27 cellular contexts compared by ENCODE assay signal in the genomic region with DNA sequence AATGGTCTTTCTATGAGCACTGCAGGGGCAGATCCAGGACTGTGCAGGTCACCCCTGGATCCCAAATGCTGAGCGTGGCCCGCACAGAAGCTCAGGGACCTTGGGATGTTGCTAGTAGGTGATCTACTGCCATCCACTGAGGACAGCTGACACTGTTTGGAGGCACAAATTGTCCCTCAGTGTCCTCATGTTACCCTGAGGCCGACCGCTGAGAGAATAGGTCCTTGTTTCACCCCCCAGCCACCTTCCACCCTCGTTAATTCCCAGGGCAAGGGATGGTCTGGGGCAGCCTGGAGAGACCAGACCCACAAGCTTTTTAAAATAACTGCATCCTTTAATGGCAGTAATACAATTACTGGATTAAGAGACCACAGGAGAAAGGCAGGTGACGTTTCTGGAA. TPM values are rescaled to one million over a fixed set of nuclear protein-coding genes. Genes with fewer than 3 reads are reported as not detected.
DNase-seq lines count a peak whose midpoint lies in the region; ATAC-seq, FAIRE-seq and TF ChIP-seq lines count a peak whose summit lies in the region.
"Had no signal": no experiment of that assay in that cellular context is flagged by ENCODE, and none has a peak within 500 bp of the region (broad histone marks: within the 10 kb centered on the region; RNA-seq: fewer than 3 reads in every experiment).

No MANE protein-coding gene starts in this region.

- no peak for ATAC-seq in activated CD4-positive, alpha-beta T cell treated with anti-CD3 and anti-CD28 coated beads for 36 hours

- H3K23ac ChIP-seq in H1 (ENCODE audit: insufficient read length), result no peak overlapping the region
- H3K23ac ChIP-seq in neuronal stem cell (ENCODE audit: low read depth, low read length, poor library complexity), result no peak overlapping the region

- H3K79me2 ChIP-seq in H1 (ENCODE audit: control insufficient read depth in 1 of 2, insufficient read depth in 2 of 2, low read length in 2 of 2), result no peaks in the 10 kb centered on the region

- H3K4ac ChIP-seq in H1 (replicated peaks; ENCODE audit: insufficient read length, low read depth, low read length) (no peak overlapping the region), neuronal stem cell (ENCODE audit: low read length) (no peak overlapping the region)

- no peaks in the 10 kb centered on the region for H3K27me3 Mint-ChIP-seq in activated CD4-positive, alpha-beta T cell treated with anti-CD3 and anti-CD28 coated beads for 36 hours

- POLR2A ChIA-PET in H1 (lab: Charles Lee; ENCODE audit: partially characterized antibody), result interaction anchor here (0.6 to 2.5 kb wide), 14 partner anchors 9 to 158 kb away, joined by 3 to 8 read pairs (median 3); a partner anchor contains a TSS
- POLR2A ChIA-PET in activated CD4-positive, alpha-beta T cell treated with anti-CD3 and anti-CD28 coated beads for 36 hours (lab: Charles Lee), result interaction anchor here (0.6 kb wide), 1 partner anchor 150 kb away, joined by 5 read pairs; no protein-coding TSS in a partner anchor

- H3K36me3 ChIP-seq in H1 (ENCODE audit: control insufficient read depth in 2 of 4, insufficient read depth in 4 of 4, low read length in 3 of 4) (peaks cover 2 to 38% (median 21%) of the 10 kb centered on the region in 4 experiments), neuronal stem cell (replicated peaks in 1 of 2; ENCODE audit: control insufficient read depth in 2 of 2, insufficient read depth in 2 of 2, low read length in 2 of 2) (peaks cover 29 to 57% of the 10 kb centered on the region in 2 donors), esophagus squamous epithelium (peaks cover 20 to 56% (median 32%) of the 10 kb centered on the region in 3 donors)

- H4K8ac ChIP-seq in H1 (ENCODE audit: extremely low read depth, insufficient read depth, low read length) (peak overlapping the region; percentile 11; the same call in 1 of the 2 replicates), neuronal stem cell (ENCODE audit: low read depth, low read length) (no peak overlapping the region)

- DNase-seq in ELF-1 (ENCODE audit: low read depth, low spot score), result peak; percentile 35
- DNase-seq in NCI-H82 treated with DMSO at 0.1 percent for 48 hours (lab: John Stamatoyannopoulos, UW; ENCODE audit: unreplicated experiment), result peak; percentile 86
- no peak for DNase-seq in H1 (ENCODE audit: low read depth in 1 of 2, low spot score in 2 of 2)
- DNase-seq in neuronal stem cell (ENCODE audit: low spot score), result no peak
- DNase-seq in DMS 273 treated with DMSO at 0.1 percent for 48 hours (lab: John Stamatoyannopoulos, UW), result no peak
- no peak for DNase-seq in esophagus squamous epithelium (lab: John Stamatoyannopoulos, UW)
- DNase-seq in erythroblast (lab: John Stamatoyannopoulos, UW), result no peak
- no peak for DNase-seq in activated CD4-positive, alpha-beta T cell treated with anti-CD3 and anti-CD28 coated beads for 36 hours
- DNase-seq: CD8-positive, alpha-beta memory T cell; DMS79; HCEC 1CT; KBM-7; MM.1S; NCI-H1048; NCI-H1417 treated with DMSO at 0.1 percent for 48 hours; NCI-H187 treated with DMSO at 0.1 percent for 48 hours; NCI-H2107; NCI-H446 treated with DMSO at 0.1 percent for 48 hours; NCI-H69; PC-9; RPMI8226; SHP77 had no signal

- H3K4me3 ChIP-seq in H1 (ENCODE audit: extremely low read depth in 1 of 4, insufficient read depth in 2 of 4, low read depth in 3 of 4, low read length in 4 of 4) (no peak overlapping the region), neuronal stem cell (ENCODE audit: low read length in 2 of 2) (no peak overlapping the region), esophagus squamous epithelium (no peak overlapping the region)
- H3K4me3 ChIP-seq: PC-9, SK-N-MC had no signal

- no peak overlapping the region for H3K18ac ChIP-seq in H1 (ENCODE audit: extremely low read depth, low read length)
- H3K18ac ChIP-seq in neuronal stem cell (ENCODE audit: low read length), result peak overlapping the region; percentile 5

- no peak overlapping the region for H2BK120ac ChIP-seq in H1 (replicated peaks; ENCODE audit: low read depth, low read length)
- no peak overlapping the region for H2BK120ac ChIP-seq in neuronal stem cell (ENCODE audit: low read depth, low read length)

- H4K5ac ChIP-seq in H1 (ENCODE audit: insufficient read length, low read depth, low read length), result no peak overlapping the region

- H3K27ac ChIP-seq in H1 (ENCODE audit: low read depth, low read length) (no peak overlapping the region), neuronal stem cell (replicated peaks; ENCODE audit: low read length) (peak overlapping the region; percentile 44), esophagus squamous epithelium (no peak overlapping the region)
- H3K27ac ChIP-seq: C4-2B, PC-9, SK-N-MC had no signal

- TF ChIP-seq RAD21 in H1 (IDR thresholded peaks at IDR 0.05 in 1 of 2, conservative IDR thresholded peaks at IDR 0.05 in 1 of 2; ENCODE audit: low read depth in 2 of 2, low read length in 2 of 2), result no peak

- H3K4me3 Mint-ChIP-seq in activated CD4-positive, alpha-beta T cell treated with anti-CD3 and anti-CD28 coated beads for 36 hours, result no peak overlapping the region
- H3K4me3 Mint-ChIP-seq: CD8-positive, alpha-beta memory T cell had no signal

- no peaks in the 10 kb centered on the region for H3K9me3 Mint-ChIP-seq in activated CD4-positive, alpha-beta T cell treated with anti-CD3 and anti-CD28 coated beads for 36 hours (ENCODE audit: low read depth)
- H3K9me3 Mint-ChIP-seq: CD8-positive, alpha-beta memory T cell had no signal

- peaks cover 0 to 3% of the 10 kb centered on the region in 2 experiments for H4K20me1 ChIP-seq in H1 (replicated peaks in 1 of 2; ENCODE audit: control insufficient read depth in 1 of 2, insufficient read depth in 2 of 2, low read length in 2 of 2)

- no peak overlapping the region for H3K27ac Mint-ChIP-seq in activated CD4-positive, alpha-beta T cell treated with anti-CD3 and anti-CD28 coated beads for 36 hours

- H3K4me2 ChIP-seq in H1 (ENCODE audit: insufficient read depth in 1 of 2, low read depth in 2 of 2, low read length in 2 of 2) (no peak overlapping the region), neuronal stem cell (ENCODE audit: insufficient read depth, low read length, poor library complexity, severe bottlenecking) (no peak overlapping the region)
- H3K4me2 ChIP-seq: PC-9 had no signal

- peaks cover 10% of the 10 kb centered on the region for H3K36me3 Mint-ChIP-seq in activated CD4-positive, alpha-beta T cell treated with anti-CD3 and anti-CD28 coated beads for 36 hours (ENCODE audit: low read depth)

- no peak for TF ChIP-seq POLR2A in H1 (IDR thresholded peaks at IDR 0.05; ENCODE audit: control extremely low read depth in 1 of 2, low read depth in 2 of 2, low read length in 2 of 2)
- TF ChIP-seq POLR2A in esophagus squamous epithelium (IDR thresholded peaks at IDR 0.05), result no peak
- no peak for TF ChIP-seq POLR2A in erythroblast (IDR thresholded peaks at IDR 0.05; ENCODE audit: low read length)

- H3K14ac ChIP-seq in H1 (ENCODE audit: insufficient read length) (no peak overlapping the region), neuronal stem cell (ENCODE audit: low read length) (peak overlapping the region; percentile 47)

- H3K4me1 ChIP-seq in H1 (replicated peaks in 1 of 4; ENCODE audit: control insufficient read depth in 3 of 4, insufficient read depth in 4 of 4, low read length in 3 of 4) (no peaks in the 10 kb centered on the region; a peak in 1 of 7 replicates), neuronal stem cell (ENCODE audit: control insufficient read depth in 2 of 2, insufficient read depth in 1 of 2, low read depth in 1 of 2, low read length in 2 of 2) (peaks cover 0 to 7% of the 10 kb centered on the region in 2 donors), esophagus squamous epithelium (no peaks in the 10 kb centered on the region)

- no peaks in the 10 kb centered on the region for H3K9me3 ChIP-seq in H1 (ENCODE audit: insufficient read depth in 2 of 2, low read depth in 1 of 2, low read length in 1 of 2)
- H3K9me3 ChIP-seq in neuronal stem cell (replicated peaks in 1 of 2; ENCODE audit: control insufficient read depth in 2 of 2, insufficient read depth in 1 of 2, low read depth in 1 of 2, low read length in 2 of 2), result no peaks in the 10 kb centered on the region
- H3K9me3 ChIP-seq in esophagus squamous epithelium, result no peaks in the 10 kb centered on the region

- no peak overlapping the region for H2BK20ac ChIP-seq in H1 (ENCODE audit: low read length)

- H3K79me1 ChIP-seq in H1 (ENCODE audit: low read depth, low read length) (no peaks in the 10 kb centered on the region; the same call in 1 of the 2 replicates), neuronal stem cell (ENCODE audit: low read depth, low read length) (peaks cover 9% of the 10 kb centered on the region)

- TF ChIP-seq EP300 in H1 (IDR thresholded peaks at IDR 0.05; ENCODE audit: borderline replicate concordance in 1 of 2, low read depth in 2 of 2, low read length in 2 of 2), result no peak

- H2AFZ ChIP-seq in H1 (ENCODE audit: low read length) (no peak overlapping the region), neuronal stem cell (ENCODE audit: low read length) (no peak overlapping the region)
- H2AFZ ChIP-seq: PC-9 had no signal

- intact Hi-C loops in esophagus squamous epithelium (cut with DNase I), result no loop called here
- intact Hi-C loops in activated CD4-positive, alpha-beta T cell treated with anti-CD3 and anti-CD28 coated beads for 36 hours (cut with DNase I, micrococcal nuclease), result no loop called here

- FAIRE-seq in H1 (lab: Jason Lieb, UNC), result no peak
- FAIRE-seq: A204.1, D721Med, GM19239 had no signal

- no peaks in the 10 kb centered on the region for H3K4me1 Mint-ChIP-seq in activated CD4-positive, alpha-beta T cell treated with anti-CD3 and anti-CD28 coated beads for 36 hours
- H3K4me1 Mint-ChIP-seq: CD8-positive, alpha-beta memory T cell had no signal

- H2BK12ac ChIP-seq in H1 (ENCODE audit: low read depth, low read length) (no peak overlapping the region), neuronal stem cell (ENCODE audit: low read length) (no peak overlapping the region)

- H3K56ac ChIP-seq in H1 (replicated peaks; ENCODE audit: insufficient read length, low read depth, low read length), result no peak overlapping the region

- H3K9ac ChIP-seq in H1 (replicated peaks in 1 of 4; ENCODE audit: extremely low read depth in 1 of 4, low read depth in 3 of 4, low read length in 3 of 4) (no peak overlapping the region), neuronal stem cell (ENCODE audit: low read depth, low read length, poor library complexity) (peak overlapping the region; percentile 50)

- H3K27me3 ChIP-seq in H1 (replicated peaks in 1 of 4; ENCODE audit: control insufficient read depth in 3 of 4, extremely low read depth in 1 of 4, insufficient read depth in 3 of 4, low read length in 3 of 4) (no peaks in the 10 kb centered on the region), neuronal stem cell (ENCODE audit: control insufficient read depth in 3 of 3, insufficient read depth in 3 of 3, low read depth in 1 of 3, low read length in 3 of 3) (no peaks in the 10 kb centered on the region), esophagus squamous epithelium (no peaks in the 10 kb centered on the region)

- TF ChIP-seq CTCF in H1 (IDR thresholded peaks at IDR 0.05; ENCODE audit: control extremely low read depth in 1 of 3, insufficient read depth in 1 of 3, low read depth in 1 of 3, low read length in 3 of 3) (no peak), esophagus squamous epithelium (IDR thresholded peaks at IDR 0.05) (no peak)

- CTCF ChIA-PET in H1 (lab: Charles Lee; ENCODE audit: partially characterized antibody), result interaction anchor here (0.5 to 3.9 kb wide), 14 partner anchors 9 to 373 kb away, joined by 3 to 15 read pairs (median 3); no protein-coding TSS in a partner anchor
- CTCF ChIA-PET in activated CD4-positive, alpha-beta T cell treated with anti-CD3 and anti-CD28 coated beads for 36 hours (lab: Charles Lee), result no interaction called here

- no peak overlapping the region for H2BK5ac ChIP-seq in H1 (ENCODE audit: low read depth, low read length)
- no peak overlapping the region for H2BK5ac ChIP-seq in neuronal stem cell (ENCODE audit: low read length)

- no peak overlapping the region for H2BK15ac ChIP-seq in H1 (ENCODE audit: low read length)
- H2BK15ac ChIP-seq in neuronal stem cell (ENCODE audit: low read length), result no peak overlapping the region

- H2AK5ac ChIP-seq in H1 (ENCODE audit: low read depth, low read length) (no peak overlapping the region), neuronal stem cell (ENCODE audit: low read depth, low read length) (peak overlapping the region; percentile 4)

- WGBS in H1 (ENCODE audit: extremely low coverage in 1 of 2, insufficient coverage in 1 of 2, insufficient read length in 1 of 2, insufficient replicate concordance in 2 of 2, low coverage in 1 of 2, low lambda C conversion rate in 2 of 2, missing lambda C conversion rate in 1 of 2), 2 experiments, result 91% methylated on average over 6 of the region's 6 CpGs; no CpG with 5 or more reads in 1 of the 2 experiments
- whole genome bisulfite sequencing in neuronal stem cell (ENCODE audit: extremely low coverage in 2 of 2, insufficient read length in 2 of 2, insufficient replicate concordance in 1 of 2), 2 donors, result no CpG with 5 or more reads among the region's 6 CpGs
- 88 to 90% methylated on average over 3 to 6 of the region's 6 CpGs for WGBS in esophagus squamous epithelium, 2 donors

- H4K91ac ChIP-seq in H1 (replicated peaks; ENCODE audit: insufficient read length, low read length) (no peak overlapping the region), neuronal stem cell (ENCODE audit: low read depth, low read length, poor library complexity) (no peak overlapping the region)

- no peaks in the 10 kb centered on the region for H3K23me2 ChIP-seq in H1 (ENCODE audit: low read depth, low read length)

RNA-seq across cellular contexts. Expression of a gene that starts 15.4 kb away (rescaled TPM):
- 57.5 and 61.7 TPM in 2 replicates for total RNA-seq in H1 (2021; fragmentation: NEBNext Ultra II Directional; extraction: Animal tissue kit (Norgen Biotek cat#: 25700))
- 152 and 209 TPM in 2 replicates for polyA plus RNA-seq in H1 (2011; rRNA removed)
- 87.1 TPM for polyA plus RNA-seq in H1 (2011; cell fraction: cytosol; rRNA removed)
- polyA plus RNA-seq in H1 (2011; cell fraction: nucleus; rRNA removed), result 85.1 TPM
- polyA plus RNA-seq in H1 (2012, experiment 1 of 2), result 19.0 to 57.5 TPM (median 50.3 TPM) in 4 replicates
- polyA plus RNA-seq in H1 (2012, experiment 2 of 2), result 55.3 TPM
- polyA plus RNA-seq in H1 (2013, experiment 1 of 2), result 61.7 TPM
- 60.3 TPM for polyA plus RNA-seq in H1 (2013, experiment 2 of 2)
- polyA minus RNA-seq in H1 (2011; rRNA and poly(A)+ RNA removed), result 2.0 and 2.2 TPM in 2 replicates
- polyA minus RNA-seq in H1 (2011; cell fraction: cytosol; rRNA and poly(A)+ RNA removed), result 19.2 TPM
- 26.7 TPM for polyA minus RNA-seq in H1 (2011; cell fraction: nucleus; rRNA and poly(A)+ RNA removed)
- polyA plus RNA-seq in neuronal stem cell (2013, experiment 1 of 2), result 49.2 TPM
- 45.0 TPM for polyA plus RNA-seq in neuronal stem cell (2013, experiment 2 of 2)
- total RNA-seq in esophagus squamous epithelium, result 10 to 100 TPM; 24.8 to 51.4 (median 38.6) TPM
- 10 to 100 TPM; 16.3 to 52.7 TPM for total RNA-seq in activated CD4-positive, alpha-beta T cell treated with anti-CD3 and anti-CD28 coated beads for 36 hours

RNA-seq across cellular contexts. Expression of a gene that starts 44.2 kb away (rescaled TPM):
- 9.0 and 9.9 TPM in 2 replicates for total RNA-seq in H1 (2021; fragmentation: NEBNext Ultra II Directional; extraction: Animal tissue kit (Norgen Biotek cat#: 25700))
- polyA plus RNA-seq in H1 (2011; rRNA removed), result 13.9 and 26.8 TPM in 2 replicates
- 17.3 TPM for polyA plus RNA-seq in H1 (2011; cell fraction: cytosol; rRNA removed)
- polyA plus RNA-seq in H1 (2011; cell fraction: nucleus; rRNA removed), result 27.9 TPM
- polyA plus RNA-seq in H1 (2012, experiment 1 of 2), result 7.4 to 12.8 TPM (median 11.3 TPM) in 4 replicates
- polyA plus RNA-seq in H1 (2012, experiment 2 of 2), result 9.8 TPM
- 6.6 TPM for polyA plus RNA-seq in H1 (2013, experiment 1 of 2)
- polyA plus RNA-seq in H1 (2013, experiment 2 of 2), result 5.8 TPM
- polyA minus RNA-seq in H1 (2011; rRNA and poly(A)+ RNA removed), result 2.4 and 4.5 TPM in 2 replicates
- polyA minus RNA-seq in H1 (2011; cell fraction: cytosol; rRNA and poly(A)+ RNA removed), result 9.7 TPM
- polyA minus RNA-seq in H1 (2011; cell fraction: nucleus; rRNA and poly(A)+ RNA removed), result 9.2 TPM
- polyA plus RNA-seq in neuronal stem cell (2013, experiment 1 of 2), result 4.9 TPM
- 4.7 TPM for polyA plus RNA-seq in neuronal stem cell (2013, experiment 2 of 2)
- 1 to 10 TPM in 2 of 4 donors, under 1 TPM in 1, not detected in 1; 0.18 to 4.3 (median 1.1) TPM for total RNA-seq in esophagus squamous epithelium
- under 1 TPM in 1 of 2 experiments, not detected in 1; 0.50 TPM for total RNA-seq in activated CD4-positive, alpha-beta T cell treated with anti-CD3 and anti-CD28 coated beads for 36 hours
- polyA plus RNA-seq: CD8-positive, alpha-beta memory T cell had no signal

RNA-seq across cellular contexts. Expression of a gene that starts 49.7 kb away (rescaled TPM):
- total RNA-seq in H1 (2021; fragmentation: NEBNext Ultra II Directional; extraction: Animal tissue kit (Norgen Biotek cat#: 25700)), result 92.0 and 104 TPM in 2 replicates
- polyA plus RNA-seq in H1 (2011; rRNA removed), result 6.6 and 9.8 TPM in 2 replicates
- 8.5 TPM for polyA plus RNA-seq in H1 (2011; cell fraction: cytosol; rRNA removed)
- 22.5 TPM for polyA plus RNA-seq in H1 (2011; cell fraction: nucleus; rRNA removed)
- polyA plus RNA-seq in H1 (2012, experiment 1 of 2), result 35.8 to 57.1 TPM (median 46.0 TPM) in 4 replicates
- 21.2 TPM for polyA plus RNA-seq in H1 (2012, experiment 2 of 2)
- 34.8 TPM for polyA plus RNA-seq in H1 (2013, experiment 1 of 2)
- 33.0 TPM for polyA plus RNA-seq in H1 (2013, experiment 2 of 2)
- 17.8 and 22.5 TPM in 2 replicates for polyA minus RNA-seq in H1 (2011; rRNA and poly(A)+ RNA removed)
- polyA minus RNA-seq in H1 (2011; cell fraction: cytosol; rRNA and poly(A)+ RNA removed), result 32.1 TPM
- polyA minus RNA-seq in H1 (2011; cell fraction: nucleus; rRNA and poly(A)+ RNA removed), result 20.7 TPM
- polyA plus RNA-seq in neuronal stem cell (2013, experiment 1 of 2), result 19.2 TPM
- polyA plus RNA-seq in neuronal stem cell (2013, experiment 2 of 2), result 19.1 TPM
- 10 to 100 TPM; 16.4 to 26.2 (median 20.1) TPM for total RNA-seq in esophagus squamous epithelium
- 100 to 1,000 TPM in 1 of 2 experiments, 10 to 100 TPM in 1; 88.6 to 128 TPM for total RNA-seq in activated CD4-positive, alpha-beta T cell treated with anti-CD3 and anti-CD28 coated beads for 36 hours

Comparison
In these comparisons a context has a peak if more than half of its experiments do, and no peak if none do; other contexts are left out.
1. DNase-seq: peak in ELF-1 (single experiment) and NCI-H82 treated with DMSO at 0.1 percent for 48 hours (single experiment); none in H1 (0 of 2), neuronal stem cell (single experiment), DMS 273 treated with DMSO at 0.1 percent for 48 hours (single experiment), esophagus squamous epithelium (single experiment), erythroblast (0 of 2) and activated CD4-positive, alpha-beta T cell treated with anti-CD3 and anti-CD28 coated beads for 36 hours (single experiment).